Comparison of ENCODE assay signal across 23 cellular contexts in the genomic region with DNA sequence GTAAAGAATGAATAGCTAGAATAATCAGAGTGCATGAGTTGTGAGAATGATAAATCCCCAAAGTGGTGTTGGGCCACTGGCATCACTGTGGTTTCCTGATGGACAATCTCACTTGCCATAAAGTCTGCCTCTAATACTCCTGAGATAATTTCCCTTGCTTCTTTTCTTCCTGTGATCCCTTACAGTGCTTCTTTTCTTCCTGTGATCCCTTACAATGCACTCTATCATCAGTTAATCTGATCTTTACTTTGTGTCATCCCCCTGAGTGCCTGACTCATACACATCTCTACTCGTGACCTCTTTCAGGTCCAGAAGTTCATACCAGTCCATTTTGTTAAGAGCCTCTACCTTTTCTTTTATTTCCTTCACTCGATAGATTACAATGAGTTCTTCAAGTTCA.
"Had no signal": no experiment of that assay in that cellular context is flagged by ENCODE, and none has a peak within 500 bp of the region (broad histone marks: within the 10 kb centered on the region; RNA-seq: fewer than 3 reads in every experiment).

No MANE protein-coding gene starts in this region.

- H3K9me3 Mint-ChIP-seq: mesothelial cell of epicardium had no signal

- H3K36me3 Mint-ChIP-seq: activated naive CD4-positive, alpha-beta T cell treated with anti-CD3 and anti-CD28 coated beads, Interleukin-2, amount 50 U/mL, for 24 hours; mesothelial cell of epicardium; natural killer cell had no signal

- H3K27ac Mint-ChIP-seq: activated CD8-positive, alpha-beta T cell treated with anti-CD3 and anti-CD28 coated beads, Interleukin-2, amount 10 ng/mL, durations not matched to agents 7 days and 5 days; activated naive CD4-positive, alpha-beta T cell treated with anti-CD3 and anti-CD28 coated beads, Interleukin-2, amount 50 U/mL, for 24 hours; activated T-helper 1 cell treated with anti-CD3 and anti-CD28 coated beads, Interleukin-12 subunit alpha, Interleukin-12 subunit beta, Interleukin-2, Interleukin-4 antibody, amounts not matched to agents 30 ng/mL and 10 ng/mL and 1 ng/mL, durations not matched to agents 14 hours and 24 hours and 36 hours; mesothelial cell of epicardium; natural killer cell; stimulated activated naive CD8-positive, alpha-beta T cell treated with anti-CD3 and anti-CD28 coated beads, Interleukin-15, Interleukin-2, amounts not matched to agents 100 ng/mL and 50 ng/mL, for 24 hours had no signal

- DNase-seq: activated CD4-positive, alpha-beta T cell treated with anti-CD3 and anti-CD28 coated beads for 1 hour; activated CD4-positive, alpha-beta T cell treated with anti-CD3 and anti-CD28 coated beads, Interleukin-2, amount 50 U/mL, for 1 hour; activated CD8-positive, alpha-beta T cell treated with anti-CD3 and anti-CD28 coated beads, Interleukin-2, amount 10 ng/mL, durations not matched to agents 7 days and 5 days; activated gamma-delta T cell; anterior cingulate cortex; body of pancreas; cortex of kidney; kidney; lower lobe of right lung; natural killer cell; stimulated activated CD4-positive, alpha-beta T cell treated with anti-CD3 and anti-CD28 coated beads, Interleukin-12 subunit alpha, Interleukin-12 subunit beta, amount 100 ng/mL, for 4 hours; stimulated activated CD4-positive, alpha-beta T cell treated with anti-CD3 and anti-CD28 coated beads, Interleukin-4, amount 100 ng/mL, for 4 hours; substantia nigra; thyroid gland; WERI-Rb-1 had no signal

- H3K4me1 Mint-ChIP-seq: activated naive CD4-positive, alpha-beta T cell treated with anti-CD3 and anti-CD28 coated beads, Interleukin-2, amount 50 U/mL, for 24 hours; mesothelial cell of epicardium; natural killer cell had no signal

- H3K4me3 ChIP-seq: body of pancreas, cardiac muscle cell, lower lobe of right lung, prostate gland, right atrium auricular region, thyroid gland had no signal

- H3K27me3 Mint-ChIP-seq: activated naive CD4-positive, alpha-beta T cell treated with anti-CD3 and anti-CD28 coated beads, Interleukin-2, amount 50 U/mL, for 24 hours; stimulated activated naive CD8-positive, alpha-beta T cell treated with anti-CD3 and anti-CD28 coated beads, Interleukin-15, Interleukin-2, amounts not matched to agents 100 ng/mL and 50 ng/mL, for 24 hours had no signal

- H3K4me3 Mint-ChIP-seq: activated CD8-positive, alpha-beta T cell treated with anti-CD3 and anti-CD28 coated beads, Interleukin-2, amount 10 ng/mL, durations not matched to agents 7 days and 5 days; activated naive CD4-positive, alpha-beta T cell treated with anti-CD3 and anti-CD28 coated beads, Interleukin-2, amount 50 U/mL, for 24 hours; activated T-helper 1 cell treated with anti-CD3 and anti-CD28 coated beads, Interleukin-12 subunit alpha, Interleukin-12 subunit beta, Interleukin-2, Interleukin-4 antibody, amounts not matched to agents 30 ng/mL and 10 ng/mL and 1 ng/mL, durations not matched to agents 14 hours and 24 hours and 36 hours; mesothelial cell of epicardium; natural killer cell; stimulated activated naive CD8-positive, alpha-beta T cell treated with anti-CD3 and anti-CD28 coated beads, Interleukin-15, Interleukin-2, amounts not matched to agents 100 ng/mL and 50 ng/mL, for 24 hours had no signal

- ATAC-seq: activated CD8-positive, alpha-beta T cell treated with anti-CD3 and anti-CD28 coated beads, Interleukin-2, amount 10 ng/mL, durations not matched to agents 7 days and 5 days; body of pancreas; left lobe of liver; lower lobe of right lung; natural killer cell had no signal
